ENCODE assay signal across 8 cellular contexts in genomic region chr14:88386395-88386794, GRCh38. TPM values are rescaled to one million over a fixed set of nuclear protein-coding genes. Genes with fewer than 3 reads are reported as not detected.
DNase-seq lines count a peak whose midpoint lies in the region; ATAC-seq and TF ChIP-seq lines count a peak whose summit lies in the region.

No MANE protein-coding gene starts in this region.

- no peak overlapping the region for H3K27ac ChIP-seq in CD4-positive, alpha-beta T cell (ENCODE audit: low read depth, low read length)
- H3K27ac ChIP-seq in coronary artery: peak overlapping the region in 1 of 2 donors; percentile 77

- POLR2A ChIA-PET in CD4-positive, alpha-beta T cell (lab: Charles Lee): no interaction called here

- CTCF ChIA-PET in CD4-positive, alpha-beta T cell (lab: Charles Lee): interaction anchor here (1.0 kb wide), 1 partner anchor 217 kb away, joined by 3 read pairs; no protein-coding TSS in a partner anchor

- H3K4me3 ChIP-seq in coronary artery: peak overlapping the region; percentile 94

- peaks cover 24% of the 10 kb centered on the region for H3K4me1 Mint-ChIP-seq in CD4-positive, alpha-beta T cell (ENCODE audit: low read depth)
- peaks cover 13% of the 10 kb centered on the region for H3K4me1 Mint-ChIP-seq in nephron

- peaks cover 8% of the 10 kb centered on the region for H3K36me3 Mint-ChIP-seq in CD4-positive, alpha-beta T cell (ENCODE audit: low read depth)
- H3K36me3 Mint-ChIP-seq in nephron (ENCODE audit: low read depth): no peaks in the 10 kb centered on the region

- no peak for TF ChIP-seq CTCF in CD4-positive, alpha-beta T cell (IDR thresholded peaks at IDR 0.05)
- TF ChIP-seq CTCF in coronary artery (IDR thresholded peaks at IDR 0.05) (no peak), nephron (IDR thresholded peaks at IDR 0.05; ENCODE audit: unreplicated experiment in 3 of 3) (no peak)

- H3K27me3 ChIP-seq in CD4-positive, alpha-beta T cell (ENCODE audit: control insufficient read depth, insufficient read depth, low read length): no peaks in the 10 kb centered on the region

- no peaks in the 10 kb centered on the region for H3K27me3 Mint-ChIP-seq in CD4-positive, alpha-beta T cell
- peaks cover 7% of the 10 kb centered on the region for H3K27me3 Mint-ChIP-seq in nephron (ENCODE audit: low read depth)

- H3K4me3 Mint-ChIP-seq in CD4-positive, alpha-beta T cell: peak overlapping the region; percentile 97
- peak overlapping the region; percentile 95 to 98 (median 98) for H3K4me3 Mint-ChIP-seq in nephron

- DNase-seq in CD4-positive, alpha-beta T cell: no peak
- DNase-seq in LHCN-M2 (ENCODE audit: low read depth) (peak; percentile 23), coronary artery (ENCODE audit: low spot score) (no peak), NCI-H2081 treated with DMSO at 0.1 percent for 48 hours (lab: John Stamatoyannopoulos, UW) (no peak), NCI-H2081 (lab: John Stamatoyannopoulos, UW) (no peak), ureter (ENCODE audit: low spot score) (no peak)

- no peaks in the 10 kb centered on the region for H3K9me3 Mint-ChIP-seq in CD4-positive, alpha-beta T cell
- H3K9me3 Mint-ChIP-seq in nephron: no peaks in the 10 kb centered on the region

- no peak for ATAC-seq in CD4-positive, alpha-beta T cell (ENCODE audit: poor library complexity)
- ATAC-seq in GM19452 (IDR thresholded peaks at IDR 0.05; ENCODE audit: unreplicated experiment): no peak

- no peaks in the 10 kb centered on the region for H3K9me3 ChIP-seq in CD4-positive, alpha-beta T cell (ENCODE audit: control insufficient read depth, low read length)

- H3K27ac Mint-ChIP-seq in CD4-positive, alpha-beta T cell: peak overlapping the region; percentile 43
- peak overlapping the region; percentile 48 to 85 (median 85) for H3K27ac Mint-ChIP-seq in nephron

- intact Hi-C loops in CD4-positive, alpha-beta T cell (cut with DNase I, micrococcal nuclease): loop anchor here in 1 of 2 experiments (10.0 kb wide), 1 partner anchor 362 kb away; no protein-coding TSS in a partner anchor

RNA-seq across cellular contexts. Expression of gene SPATA7, which starts 0.9 kb away (rescaled TPM):
- 1 to 10 TPM; 1.2 to 1.3 TPM for total RNA-seq in CD4-positive, alpha-beta T cell
- total RNA-seq in LHCN-M2 (2014; rRNA removed) (8.7 and 11.0 TPM in 2 replicates), ureter (15.9 TPM)
- polyA plus RNA-seq in LHCN-M2 (2012): 2.7 TPM
